Comparison of ENCODE assay signal across 1 cellular context in the genomic region with DNA sequence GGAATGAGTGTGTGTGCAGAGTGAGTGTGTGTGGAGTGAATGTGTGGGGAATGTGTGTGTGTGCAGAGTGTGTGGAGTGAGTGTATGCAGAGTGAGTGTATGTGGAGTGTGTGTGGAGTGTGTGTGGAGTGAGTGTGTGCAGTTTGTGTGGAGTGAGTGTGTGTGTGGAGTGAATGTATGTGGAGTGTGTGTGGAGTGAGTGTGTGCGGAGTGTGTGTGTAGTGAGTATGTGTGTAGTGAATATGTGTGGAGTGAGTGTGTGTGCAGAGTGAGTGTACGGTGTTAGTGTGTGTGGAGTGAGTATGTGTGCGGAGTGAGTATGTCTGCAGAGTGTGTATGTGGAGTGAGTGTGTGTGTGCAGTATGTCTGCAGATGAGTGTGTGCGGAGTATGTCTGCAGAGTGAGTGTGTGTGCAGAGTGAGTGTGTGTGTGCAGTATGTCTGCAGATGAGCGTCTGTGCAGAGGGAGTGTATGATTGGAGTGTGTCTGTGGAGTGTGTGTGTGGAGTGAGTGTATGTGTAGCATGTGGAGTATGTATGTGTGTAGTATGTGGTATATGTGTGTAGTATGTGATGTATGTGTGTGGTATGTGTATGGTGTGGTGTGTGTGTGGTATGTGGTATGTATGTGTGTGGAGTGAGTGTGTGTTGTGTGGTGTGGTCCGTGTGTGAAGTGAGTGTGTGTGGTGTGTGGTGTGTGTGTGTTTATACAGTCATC.
TF ChIP-seq lines count a peak whose summit lies in the region.

No MANE protein-coding gene starts in this region.

TF ChIP-seq in HEK293, 187 proteins besides CTCF, POLR2A, EP300 and RAD21 (continued from another document and continues in another):
- TF ChIP-seq, protein P1, sequence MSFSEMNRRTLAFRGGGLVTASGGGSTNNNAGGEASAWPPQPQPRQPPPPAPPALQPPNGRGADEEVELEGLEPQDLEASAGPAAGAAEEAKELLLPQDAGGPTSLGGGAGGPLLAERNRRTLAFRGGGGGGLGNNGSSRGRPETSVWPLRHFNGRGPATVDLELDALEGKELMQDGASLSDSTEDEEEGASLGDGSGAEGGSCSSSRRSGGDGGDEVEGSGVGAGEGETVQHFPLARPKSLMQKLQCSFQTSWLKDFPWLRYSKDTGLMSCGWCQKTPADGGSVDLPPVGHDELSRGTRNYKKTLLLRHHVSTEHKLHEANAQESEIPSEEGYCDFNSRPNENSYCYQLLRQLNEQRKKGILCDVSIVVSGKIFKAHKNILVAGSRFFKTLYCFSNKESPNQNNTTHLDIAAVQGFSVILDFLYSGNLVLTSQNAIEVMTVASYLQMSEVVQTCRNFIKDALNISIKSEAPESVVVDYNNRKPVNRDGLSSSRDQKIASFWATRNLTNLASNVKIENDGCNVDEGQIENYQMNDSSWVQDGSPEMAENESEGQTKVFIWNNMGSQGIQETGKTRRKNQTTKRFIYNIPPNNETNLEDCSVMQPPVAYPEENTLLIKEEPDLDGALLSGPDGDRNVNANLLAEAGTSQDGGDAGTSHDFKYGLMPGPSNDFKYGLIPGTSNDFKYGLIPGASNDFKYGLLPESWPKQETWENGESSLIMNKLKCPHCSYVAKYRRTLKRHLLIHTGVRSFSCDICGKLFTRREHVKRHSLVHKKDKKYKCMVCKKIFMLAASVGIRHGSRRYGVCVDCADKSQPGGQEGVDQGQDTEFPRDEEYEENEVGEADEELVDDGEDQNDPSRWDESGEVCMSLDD (tag by site-specific recombination; IDR thresholded peaks at IDR 0.05): no peak
- TF ChIP-seq ZNF791 (tag by site-specific recombination; IDR thresholded peaks at IDR 0.05) (peak; percentile 76; the same call in 1 of the 2 replicates), ZNF664 (tag by site-specific recombination; IDR thresholded peaks at IDR 0.05) (no peak), ELK4 (IDR thresholded peaks at IDR 0.05; ENCODE audit: borderline replicate concordance, low read depth, low read length) (no peak), ZNF266 (tag by site-specific recombination; IDR thresholded peaks at IDR 0.05; ENCODE audit: low read depth) (no peak), YY2 (tag by site-specific recombination; IDR thresholded peaks at IDR 0.05) (no peak), HOXC10 (CRISPR knock-in tag; IDR thresholded peaks at IDR 0.05) (no peak), BCL6B (tag by site-specific recombination; IDR thresholded peaks at IDR 0.05) (peak; percentile 57), ZFP37 (tag by site-specific recombination; IDR thresholded peaks at IDR 0.05) (no peak), ZNF169 (tag by site-specific recombination; IDR thresholded peaks at IDR 0.05) (no peak), SP2 (tag by site-specific recombination; IDR thresholded peaks at IDR 0.05) (no peak), KLF7 (tag by site-specific recombination; IDR thresholded peaks at IDR 0.05; ENCODE audit: borderline replicate concordance) (no peak), REPIN1 (tag by site-specific recombination; IDR thresholded peaks at IDR 0.05; ENCODE audit: low read depth) (no peak), ZNF837 (tag by site-specific recombination; IDR thresholded peaks at IDR 0.05) (no peak), ZNF785 (tag by site-specific recombination; IDR thresholded peaks at IDR 0.05) (peak; percentile 61; the same call in 1 of the 2 replicates), ZNF404 (tag by site-specific recombination; IDR thresholded peaks at IDR 0.05) (no peak), ZFP3 (tag by site-specific recombination; IDR thresholded peaks at IDR 0.05; ENCODE audit: low read depth) (no peak), ZNF248 (tag by site-specific recombination; IDR thresholded peaks at IDR 0.05) (no peak), ZNF830 (tag by site-specific recombination; IDR thresholded peaks at IDR 0.05; ENCODE audit: low read depth) (no peak), SP3 (tag by site-specific recombination; IDR thresholded peaks at IDR 0.05) (no peak), ZNF335 (tag by site-specific recombination; conservative IDR thresholded peaks at IDR 0.05) (no peak), ZBTB1 (tag by site-specific recombination; IDR thresholded peaks at IDR 0.05) (no peak), ZNF26 (tag by site-specific recombination; IDR thresholded peaks at IDR 0.05) (no peak), TCF7L2 (IDR thresholded peaks at IDR 0.05; ENCODE audit: borderline replicate concordance, low read depth, low read length) (no peak), ZNF48 (tag by site-specific recombination; IDR thresholded peaks at IDR 0.05) (no peak), YY1 (tag by site-specific recombination; IDR thresholded peaks at IDR 0.05) (no peak), ZNF560 (tag by site-specific recombination; IDR thresholded peaks at IDR 0.05; ENCODE audit: borderline replicate concordance) (no peak), IKZF3 (tag by site-specific recombination; IDR thresholded peaks at IDR 0.05) (no peak), ZNF146 (tag by site-specific recombination; IDR thresholded peaks at IDR 0.05) (no peak), ZNF521 (tag by site-specific recombination; IDR thresholded peaks at IDR 0.05) (peak; percentile 79; the same call in 1 of the 2 replicates), ZNF629 (tag by site-specific recombination; IDR thresholded peaks at IDR 0.05) (no peak), ZNF677 (tag by site-specific recombination; IDR thresholded peaks at IDR 0.05) (no peak), ZXDB (tag by site-specific recombination; IDR thresholded peaks at IDR 0.05) (no peak), ZNF473 (tag by site-specific recombination; IDR thresholded peaks at IDR 0.05) (0 out of 2 replicates have a peak, but pooled peaks have one; percentile 56), ZNF214 (tag by site-specific recombination; IDR thresholded peaks at IDR 0.05; ENCODE audit: borderline replicate concordance) (no peak), ZBTB48 (tag by site-specific recombination; IDR thresholded peaks at IDR 0.05) (no peak), ZNF513 (tag by site-specific recombination; IDR thresholded peaks at IDR 0.05) (no peak), ZNF558 (tag by site-specific recombination; IDR thresholded peaks at IDR 0.05) (no peak), BCL11A (tag by site-specific recombination; IDR thresholded peaks at IDR 0.05; ENCODE audit: low read depth) (no peak), ZNF544 (tag by site-specific recombination; IDR thresholded peaks at IDR 0.05) (0 out of 2 replicates have a peak, but pooled peaks have one; percentile 9), ZNF292 (tag by site-specific recombination; IDR thresholded peaks at IDR 0.05; ENCODE audit: borderline replicate concordance, low read depth) (no peak), RBAK (tag by site-specific recombination; IDR thresholded peaks at IDR 0.05) (no peak), ZNF311 (tag by site-specific recombination; IDR thresholded peaks at IDR 0.05; ENCODE audit: borderline replicate concordance) (0 out of 2 replicates have a peak, but pooled peaks have one; percentile 57), AEBP2 (tag by site-specific recombination; IDR thresholded peaks at IDR 0.05; ENCODE audit: borderline replicate concordance) (no peak), SETDB1 (IDR thresholded peaks at IDR 0.05; ENCODE audit: insufficient read length, low read length) (no peak), ZEB2 (tag by site-specific recombination; IDR thresholded peaks at IDR 0.05) (no peak)
- TF ChIP-seq, protein P2, sequence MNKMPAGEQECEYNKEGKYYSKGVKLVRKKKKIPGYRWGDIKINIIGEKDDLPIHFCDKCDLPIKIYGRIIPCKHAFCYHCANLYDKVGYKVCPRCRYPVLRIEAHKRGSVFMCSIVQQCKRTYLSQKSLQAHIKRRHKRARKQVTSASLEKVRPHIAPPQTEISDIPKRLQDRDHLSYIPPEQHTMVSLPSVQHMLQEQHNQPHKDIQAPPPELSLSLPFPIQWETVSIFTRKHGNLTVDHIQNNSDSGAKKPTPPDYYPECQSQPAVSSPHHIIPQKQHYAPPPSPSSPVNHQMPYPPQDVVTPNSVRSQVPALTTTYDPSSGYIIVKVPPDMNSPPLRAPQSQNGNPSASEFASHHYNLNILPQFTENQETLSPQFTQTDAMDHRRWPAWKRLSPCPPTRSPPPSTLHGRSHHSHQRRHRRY (tag by site-specific recombination; IDR thresholded peaks at IDR 0.05): no peak; the same call in 1 of the 2 replicates
- TF ChIP-seq, protein P3, sequence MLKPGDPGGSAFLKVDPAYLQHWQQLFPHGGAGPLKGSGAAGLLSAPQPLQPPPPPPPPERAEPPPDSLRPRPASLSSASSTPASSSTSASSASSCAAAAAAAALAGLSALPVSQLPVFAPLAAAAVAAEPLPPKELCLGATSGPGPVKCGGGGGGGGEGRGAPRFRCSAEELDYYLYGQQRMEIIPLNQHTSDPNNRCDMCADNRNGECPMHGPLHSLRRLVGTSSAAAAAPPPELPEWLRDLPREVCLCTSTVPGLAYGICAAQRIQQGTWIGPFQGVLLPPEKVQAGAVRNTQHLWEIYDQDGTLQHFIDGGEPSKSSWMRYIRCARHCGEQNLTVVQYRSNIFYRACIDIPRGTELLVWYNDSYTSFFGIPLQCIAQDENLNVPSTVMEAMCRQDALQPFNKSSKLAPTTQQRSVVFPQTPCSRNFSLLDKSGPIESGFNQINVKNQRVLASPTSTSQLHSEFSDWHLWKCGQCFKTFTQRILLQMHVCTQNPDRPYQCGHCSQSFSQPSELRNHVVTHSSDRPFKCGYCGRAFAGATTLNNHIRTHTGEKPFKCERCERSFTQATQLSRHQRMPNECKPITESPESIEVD (tag by site-specific recombination; IDR thresholded peaks at IDR 0.05): no peak
- TF ChIP-seq, protein P4, sequence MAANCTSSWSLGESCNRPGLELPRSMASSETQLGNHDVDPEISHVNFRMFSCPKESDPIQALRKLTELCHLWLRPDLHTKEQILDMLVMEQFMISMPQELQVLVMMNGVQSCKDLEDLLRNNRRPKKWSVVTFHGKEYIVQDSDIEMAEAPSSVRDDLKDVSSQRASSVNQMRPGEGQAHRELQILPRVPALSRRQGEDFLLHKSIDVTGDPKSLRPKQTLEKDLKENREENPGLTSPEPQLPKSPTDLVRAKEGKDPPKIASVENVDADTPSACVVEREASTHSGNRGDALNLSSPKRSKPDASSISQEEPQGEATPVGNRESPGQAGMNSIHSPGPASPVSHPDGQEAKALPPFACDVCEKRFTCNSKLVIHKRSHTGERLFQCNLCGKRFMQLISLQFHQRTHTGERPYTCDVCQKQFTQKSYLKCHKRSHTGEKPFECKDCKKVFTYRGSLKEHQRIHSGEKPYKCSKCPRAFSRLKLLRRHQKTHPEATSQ (tag by site-specific recombination; IDR thresholded peaks at IDR 0.05): no peak; the same call in 1 of the 2 replicates
- TF ChIP-seq, protein P5, sequence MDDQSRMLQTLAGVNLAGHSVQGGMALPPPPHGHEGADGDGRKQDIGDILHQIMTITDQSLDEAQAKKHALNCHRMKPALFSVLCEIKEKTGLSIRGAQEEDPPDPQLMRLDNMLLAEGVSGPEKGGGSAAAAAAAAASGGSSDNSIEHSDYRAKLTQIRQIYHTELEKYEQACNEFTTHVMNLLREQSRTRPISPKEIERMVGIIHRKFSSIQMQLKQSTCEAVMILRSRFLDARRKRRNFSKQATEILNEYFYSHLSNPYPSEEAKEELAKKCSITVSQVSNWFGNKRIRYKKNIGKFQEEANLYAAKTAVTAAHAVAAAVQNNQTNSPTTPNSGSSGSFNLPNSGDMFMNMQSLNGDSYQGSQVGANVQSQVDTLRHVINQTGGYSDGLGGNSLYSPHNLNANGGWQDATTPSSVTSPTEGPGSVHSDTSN (CRISPR knock-in tag; IDR thresholded peaks at IDR 0.05): no peak
